ENCODE assay signal across 21 cellular contexts in genomic region chr12:90239740-90240260, GRCh38.
DNase-seq lines count a peak whose midpoint lies in the region; ATAC-seq, FAIRE-seq and TF ChIP-seq lines count a peak whose summit lies in the region.
"Had no signal": no experiment of that assay in that cellular context is flagged by ENCODE, and none has a peak within 500 bp of the region (broad histone marks: within the 10 kb centered on the region; RNA-seq: fewer than 3 reads in every experiment).

No MANE protein-coding gene starts in this region.

- H3K4me1 Mint-ChIP-seq in GM23338, result no peaks in the 10 kb centered on the region

- TF ChIP-seq CTCF in IMR-90 (conservative IDR thresholded peaks at IDR 0.05; ENCODE audit: low read depth, low read length) (no peak), K562 (IDR thresholded peaks at IDR 0.05 in 2 of 3, conservative IDR thresholded peaks at IDR 0.05 in 1 of 3; ENCODE audit: insufficient read depth in 2 of 3, low read depth in 1 of 3, low read length in 3 of 3) (no peak), GM23338 (conservative IDR thresholded peaks at IDR 0.05; ENCODE audit: low read depth in 2 of 2) (no peak)

- no peak overlapping the region for H3K23ac ChIP-seq in IMR-90 (ENCODE audit: low read depth, low read length)

- DNase-seq in IMR-90 (no peak), K562 (ENCODE audit: extremely low read depth in 1 of 4, low spot score in 3 of 4) (no peak), left colon (no peak), NCI-H1436 treated with DMSO at 0.1 percent for 48 hours (lab: John Stamatoyannopoulos, UW) (no peak), GM23338 (ENCODE audit: low spot score) (no peak)
- DNase-seq: Caco-2; CD4-positive, CD25-positive, alpha-beta regulatory T cell; CD8-positive, alpha-beta T cell; DMS79; GF-D8; GM23248; H9 had no signal

- no peak overlapping the region for H2AK9ac ChIP-seq in IMR-90 (replicated peaks; ENCODE audit: low read depth, low read length, poor library complexity)

- no peaks in the 10 kb centered on the region for H4K20me1 ChIP-seq in IMR-90 (ENCODE audit: insufficient read depth, low read length)
- no peaks in the 10 kb centered on the region for H4K20me1 ChIP-seq in K562 (replicated peaks; ENCODE audit: control insufficient read depth, insufficient read depth, low read length)
- no peaks in the 10 kb centered on the region for H4K20me1 ChIP-seq in GM23338 (replicated peaks; ENCODE audit: insufficient read depth)
- H4K20me1 ChIP-seq: BLaER1 had no signal

- H3K27ac ChIP-seq in IMR-90 (ENCODE audit: insufficient read depth, low read length) (no peak overlapping the region), K562 (ENCODE audit: extremely low read depth, low read depth, low read length) (no peak overlapping the region), GM23338 (ENCODE audit: low read depth) (no peak overlapping the region)
- H3K27ac ChIP-seq: 22Rv1, BLaER1, C4-2B, GM23248 had no signal

- in situ Hi-C loops in IMR-90 (cut with MboI; ENCODE audit: low sequenced_read_pairs), result no loop called here
- in situ Hi-C loops in K562 (cut with MboI), result no loop called here

- H3K79me2 ChIP-seq in K562 (ENCODE audit: control insufficient read depth, insufficient read depth, low read length) (no peaks in the 10 kb centered on the region), GM23338 (replicated peaks; ENCODE audit: insufficient read depth) (no peaks in the 10 kb centered on the region)

- dilution Hi-C loops in IMR-90 (cut with HindIII; ENCODE audit: low sequenced_read_pairs, unreplicated experiment), result no loop called here

- no peak overlapping the region for H3K56ac ChIP-seq in IMR-90 (ENCODE audit: extremely low read depth, insufficient read depth, low read length)

- no peak overlapping the region for H2BK20ac ChIP-seq in IMR-90 (ENCODE audit: low read depth, low read length)

- H3K4me3 ChIP-seq in IMR-90 (ENCODE audit: insufficient read depth, low read depth, low read length), result no peak overlapping the region
- no peak overlapping the region for H3K4me3 ChIP-seq in K562
- no peak overlapping the region for H3K4me3 ChIP-seq in GM23338
- H3K4me3 ChIP-seq: BLaER1, GM23248 had no signal

- no peak overlapping the region for H2BK5ac ChIP-seq in IMR-90 (ENCODE audit: low read depth, low read length, poor library complexity, severe bottlenecking)

- H4K5ac ChIP-seq in IMR-90 (ENCODE audit: low read depth, low read length), result no peak overlapping the region

- H3K14ac ChIP-seq in IMR-90 (replicated peaks; ENCODE audit: low read depth, low read length), result no peak overlapping the region

- H4K8ac ChIP-seq in IMR-90 (ENCODE audit: low read depth in 2 of 2, low read length in 2 of 2), result no peak overlapping the region

- H3K4me1 ChIP-seq in IMR-90 (ENCODE audit: control insufficient read depth, insufficient read depth, low read length) (no peaks in the 10 kb centered on the region), K562 (replicated peaks in 1 of 2; ENCODE audit: control insufficient read depth in 2 of 2, insufficient read depth in 2 of 2, low read length in 2 of 2) (no peaks in the 10 kb centered on the region), GM23338 (ENCODE audit: insufficient read depth) (no peaks in the 10 kb centered on the region)
- H3K4me1 ChIP-seq: BLaER1, Caco-2 had no signal

- H3K9me3 Mint-ChIP-seq in GM23338, result peaks cover 3% of the 10 kb centered on the region; the same call in 1 of the 3 replicates
- H3K9me3 Mint-ChIP-seq: CD8-positive, alpha-beta T cell had no signal

- POLR2A ChIA-PET in IMR-90 (lab: Charles Lee; ENCODE audit: unreplicated experiment), result no interaction called here
- POLR2A ChIA-PET in K562 (lab: Yijun Ruan, JAX), result no interaction called here

- no peak overlapping the region for H3K18ac ChIP-seq in IMR-90 (ENCODE audit: low read depth, low read length)

- H3K27me3 ChIP-seq in IMR-90 (ENCODE audit: control insufficient read depth, insufficient read depth, low read length) (no peaks in the 10 kb centered on the region; the same call in 1 of the 2 replicates), K562 (ENCODE audit: control insufficient read depth in 2 of 2, insufficient read depth in 2 of 2, low read length in 2 of 2) (no peaks in the 10 kb centered on the region), GM23338 (ENCODE audit: insufficient read depth) (no peaks in the 10 kb centered on the region)
- H3K27me3 ChIP-seq: BLaER1 had no signal

- H3K4me3 Mint-ChIP-seq in GM23338, result no peak overlapping the region
- H3K4me3 Mint-ChIP-seq: B cell; CD4-positive, CD25-positive, alpha-beta regulatory T cell; CD8-positive, alpha-beta T cell; H9 had no signal

- TF ChIP-seq RAD21 in IMR-90 (IDR thresholded peaks at IDR 0.05; ENCODE audit: low read length) (no peak), K562 (CRISPR knock-in tag; conservative IDR thresholded peaks at IDR 0.05 in 1 of 2, IDR thresholded peaks at IDR 0.05 in 1 of 2) (no peak)

- H3K9me1 ChIP-seq in IMR-90 (ENCODE audit: insufficient read depth, low read length), result no peaks in the 10 kb centered on the region
- H3K9me1 ChIP-seq in K562 (ENCODE audit: control insufficient read depth, insufficient read depth, low read length), result no peaks in the 10 kb centered on the region

- no peak overlapping the region for H3K27ac Mint-ChIP-seq in GM23338
- H3K27ac Mint-ChIP-seq: B cell; CD4-positive, CD25-positive, alpha-beta regulatory T cell; CD8-positive, alpha-beta T cell; H9 had no signal

- CTCF ChIA-PET in IMR-90 (lab: Yijun Ruan, JAX), result no interaction called here
- CTCF ChIA-PET in K562 (lab: Yijun Ruan, JAX; ENCODE audit: low intra/inter-chr PET ratio), result no interaction called here

- H3F3A ChIP-seq in GM23338 (replicated peaks; ENCODE audit: low read depth), result no peaks in the 10 kb centered on the region

- H2BK120ac ChIP-seq in IMR-90 (ENCODE audit: low read depth, low read length), result no peak overlapping the region

- H3K36me3 ChIP-seq in IMR-90 (ENCODE audit: control insufficient read depth, insufficient read depth, low read length), result no peaks in the 10 kb centered on the region
- no peaks in the 10 kb centered on the region for H3K36me3 ChIP-seq in K562 (ENCODE audit: control insufficient read depth, insufficient read depth, low read length)
- no peaks in the 10 kb centered on the region for H3K36me3 ChIP-seq in GM23338 (ENCODE audit: insufficient read depth)
- H3K36me3 ChIP-seq: BLaER1 had no signal

- no peak overlapping the region for H3K4me2 ChIP-seq in IMR-90 (ENCODE audit: low read depth, low read length)
- H3K4me2 ChIP-seq in K562 (ENCODE audit: insufficient read depth, low read length), result no peak overlapping the region
- no peak overlapping the region for H3K4me2 ChIP-seq in GM23338
- H3K4me2 ChIP-seq: BLaER1 had no signal

- no peak overlapping the region for H3K4ac ChIP-seq in IMR-90 (ENCODE audit: low read depth, low read length)

- no CpG with 5 or more reads among the region's 1 CpG for WGBS in IMR-90 (ENCODE audit: extremely low coverage in 2 of 2, insufficient read length in 1 of 2), 2 experiments
- 0% methylated on average over 1 of the region's 1 CpG for WGBS in K562 (ENCODE audit: insufficient coverage, low coverage, missing lambda C conversion rate)

- ATAC-seq in IMR-90 (ENCODE audit: low read depth), result no peak
- ATAC-seq in K562, result no peak
- ATAC-seq in left colon, result peak; percentile 99
- ATAC-seq in GM21526 (IDR thresholded peaks at IDR 0.05; ENCODE audit: low FRiP score, unreplicated experiment), result no peak
- ATAC-seq in GM23338, result no peak
- ATAC-seq: CD8-positive, alpha-beta T cell; HCT116 had no signal

- peaks cover 2% of the 10 kb centered on the region for H3K27me3 Mint-ChIP-seq in GM23338 (ENCODE audit: insufficient read depth, low read depth, poor library complexity)

- H3K9me3 ChIP-seq in IMR-90 (ENCODE audit: control insufficient read depth, insufficient read depth, low read length), result no peaks in the 10 kb centered on the region
- H3K9me3 ChIP-seq in K562 (replicated peaks; ENCODE audit: control insufficient read depth, insufficient read depth, low read depth, low read length), result no peaks in the 10 kb centered on the region
- H3K9me3 ChIP-seq: BLaER1, Caco-2 had no signal

- TF ChIP-seq EP300 in K562 (IDR thresholded peaks at IDR 0.05; ENCODE audit: low read length), result no peak

- H3K9me2 ChIP-seq in GM23338 (ENCODE audit: insufficient read depth), result 0 out of 2 replicates have a peak, but pooled peaks cover 4% of the 10 kb centered on the region

- no peak for FAIRE-seq in K562 (lab: Jason Lieb, UNC)
- FAIRE-seq: A204.1, GM12891, GM18507 had no signal

- no peak overlapping the region for H2BK15ac ChIP-seq in IMR-90 (ENCODE audit: low read depth, low read length)

- H3K9ac ChIP-seq in IMR-90 (ENCODE audit: low read depth, low read length) (no peak overlapping the region), K562 (ENCODE audit: insufficient read depth in 1 of 2, low read depth in 2 of 2, low read length in 2 of 2) (no peak overlapping the region)
- H3K9ac ChIP-seq: BLaER1, GM23248 had no signal

- H2AK5ac ChIP-seq in IMR-90 (ENCODE audit: low read depth, low read length), result no peak overlapping the region

- H2AFZ ChIP-seq in IMR-90 (replicated peaks; ENCODE audit: low read length, poor library complexity) (no peak overlapping the region), K562 (ENCODE audit: low read depth, low read length) (no peak overlapping the region), GM23338 (no peak overlapping the region)
- H2AFZ ChIP-seq: GM23248 had no signal

- no TSS peak for BruUV-seq in IMR-90 (replicated peaks; lab: Mats Ljungman, UMichigan)
- BruUV-seq in K562 (replicated peaks; lab: Mats Ljungman, UMichigan), result no TSS peak

- no peak for TF ChIP-seq POLR2A in IMR-90 (IDR thresholded peaks at IDR 0.05; ENCODE audit: low read depth, low read length)
- TF ChIP-seq POLR2A in K562 (conservative IDR thresholded peaks at IDR 0.05), result no peak

- no peaks in the 10 kb centered on the region for H3K36me3 Mint-ChIP-seq in GM23338 (ENCODE audit: low read depth)
- H3K36me3 Mint-ChIP-seq: CD4-positive, CD25-positive, alpha-beta regulatory T cell; CD8-positive, alpha-beta T cell had no signal

- H3K79me1 ChIP-seq in IMR-90 (ENCODE audit: low read depth in 1 of 2, low read length in 2 of 2), result no peaks in the 10 kb centered on the region

- intact Hi-C loops in IMR-90 (cut with micrococcal nuclease) (no loop called here), K562 (cut with micrococcal nuclease) (no loop called here), left colon (cut with DNase I, micrococcal nuclease) (no loop called here)

- H4K91ac ChIP-seq in IMR-90 (ENCODE audit: insufficient read depth, low read depth, low read length), result no peak overlapping the region

TF ChIP-seq in IMR-90, 13 proteins besides CTCF, POLR2A, EP300 and RAD21:
- TF ChIP-seq FOS (IDR thresholded peaks at IDR 0.05; ENCODE audit: low read depth, low read length), result no peak
- TF ChIP-seq CEBPB (IDR thresholded peaks at IDR 0.05; ENCODE audit: low read depth, low read length), result peak; percentile 55; the same call in 1 of the 2 replicates

TF ChIP-seq in K562, 482 proteins besides CTCF, POLR2A, EP300 and RAD21 (continues in another document):
- TF ChIP-seq DACH1 (IDR thresholded peaks at IDR 0.05; ENCODE audit: partially characterized antibody), result no peak
- no peak for TF ChIP-seq GABPB2 (CRISPR knock-in tag; conservative IDR thresholded peaks at IDR 0.05)

TF ChIP-seq in GM23338, 12 proteins besides CTCF, POLR2A, EP300 and RAD21 (continues in another document):
- no peak for TF ChIP-seq NANOG (IDR thresholded peaks at IDR 0.05; ENCODE audit: borderline replicate concordance)
